ENCODE assay signal across 8 cellular contexts in the genomic region with DNA sequence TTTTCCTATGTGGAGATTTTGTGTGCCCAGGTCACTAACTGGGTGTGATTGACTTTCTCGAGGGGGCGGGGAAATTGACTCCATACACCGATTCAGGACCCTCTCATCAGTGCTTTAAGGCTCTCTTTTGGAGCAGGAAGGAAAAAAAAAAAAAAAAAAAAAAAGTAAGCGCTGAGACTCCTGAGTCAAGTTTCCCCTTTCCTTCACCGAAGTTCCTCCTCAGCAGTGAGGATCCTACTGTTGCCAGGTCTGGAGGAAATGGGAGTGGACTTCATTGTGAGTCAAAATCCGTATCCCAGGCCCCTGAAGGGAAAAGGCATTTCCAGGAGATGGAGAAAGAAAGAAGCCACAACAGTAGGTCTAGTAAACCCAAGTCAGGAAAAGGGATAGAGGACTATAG. TPM values are rescaled to one million over a fixed set of nuclear protein-coding genes. Genes with fewer than 3 reads are reported as not detected.
DNase-seq lines count a peak whose midpoint lies in the region; ATAC-seq and TF ChIP-seq lines count a peak whose summit lies in the region.

No MANE protein-coding gene starts in this region.

- no peak for DNase-seq in CD8-positive, alpha-beta T cell
- DNase-seq in NT2/D1 (ENCODE audit: low read depth, low spot score) (peak; percentile 86), endothelial cell (ENCODE audit: low spot score) (peak; percentile 41), neural crest cell (ENCODE audit: low read depth, low spot score) (no peak)

- no peaks in the 10 kb centered on the region for H3K27me3 ChIP-seq in CD8-positive, alpha-beta T cell (ENCODE audit: insufficient read depth, low read length)
- no peaks in the 10 kb centered on the region for H3K27me3 ChIP-seq in NT2/D1 (ENCODE audit: insufficient read depth, insufficient read length)

- H3K4me1 Mint-ChIP-seq in CD8-positive, alpha-beta T cell (ENCODE audit: low read depth), result peaks cover 24% of the 10 kb centered on the region
- H3K4me1 Mint-ChIP-seq in endothelial cell (ENCODE audit: unreplicated experiment) (peaks cover 63% of the 10 kb centered on the region), neural crest cell (peaks cover 52% of the 10 kb centered on the region)

- H3K27ac Mint-ChIP-seq in CD8-positive, alpha-beta T cell, result no peak overlapping the region
- H3K27ac Mint-ChIP-seq in endothelial cell (ENCODE audit: unreplicated experiment) (peak overlapping the region; percentile 96), neural crest cell (ENCODE audit: unreplicated experiment) (no peak overlapping the region)

- H3K4me3 Mint-ChIP-seq in CD8-positive, alpha-beta T cell, result peak overlapping the region; percentile 24
- H3K4me3 Mint-ChIP-seq in endothelial cell (ENCODE audit: unreplicated experiment) (peak overlapping the region; percentile 98), neural crest cell (peak overlapping the region; percentile 98)

- POLR2A ChIA-PET in CD8-positive, alpha-beta T cell (lab: Charles Lee), result no interaction called here

- no peak for ATAC-seq in CD8-positive, alpha-beta T cell
- ATAC-seq in GM21529 (IDR thresholded peaks at IDR 0.05; ENCODE audit: unreplicated experiment) (no peak), HG02884 (IDR thresholded peaks at IDR 0.05; ENCODE audit: unreplicated experiment) (no peak), HG02759 (IDR thresholded peaks at IDR 0.05; ENCODE audit: unreplicated experiment) (no peak), GM21576 (IDR thresholded peaks at IDR 0.05; ENCODE audit: unreplicated experiment) (no peak)

- intact Hi-C loops in CD8-positive, alpha-beta T cell (cut with DNase I, micrococcal nuclease), result loop anchor here (2.0 to 10.0 kb wide), 6 partner anchors 185 to 693 kb away; partner anchors contain the start of genes CCDC91 (in 1 of the 2), FGFR1OP2 (in 1 of the 2), INTS13 (in 1 of the 2) and ITPR2 (in 1 of the 2)

- peak overlapping the region; percentile 89 for H3K9ac ChIP-seq in NT2/D1 (ENCODE audit: insufficient read length, low read depth)

- no peak overlapping the region for H3K4me3 ChIP-seq in CD8-positive, alpha-beta T cell (ENCODE audit: low read depth, low read length)
- peak overlapping the region; percentile 86 for H3K4me3 ChIP-seq in NT2/D1 (ENCODE audit: insufficient read length, low read depth)

- peaks cover 7% of the 10 kb centered on the region for H3K36me3 Mint-ChIP-seq in CD8-positive, alpha-beta T cell
- peaks cover 11% of the 10 kb centered on the region for H3K36me3 Mint-ChIP-seq in endothelial cell (ENCODE audit: low read depth, unreplicated experiment)
- no peaks in the 10 kb centered on the region for H3K36me3 Mint-ChIP-seq in neural crest cell (ENCODE audit: low read depth)

- no peak overlapping the region for H3K27ac ChIP-seq in CD8-positive, alpha-beta T cell (ENCODE audit: low read depth, low read length)

- no peak for TF ChIP-seq CTCF in CD8-positive, alpha-beta T cell (IDR thresholded peaks at IDR 0.05)
- TF ChIP-seq CTCF in endothelial cell (IDR thresholded peaks at IDR 0.05; ENCODE audit: unreplicated experiment) (no peak), neural crest cell (conservative IDR thresholded peaks at IDR 0.05) (no peak)

- no peaks in the 10 kb centered on the region for H3K9me3 Mint-ChIP-seq in CD8-positive, alpha-beta T cell
- no peaks in the 10 kb centered on the region for H3K9me3 Mint-ChIP-seq in endothelial cell (ENCODE audit: unreplicated experiment)
- H3K9me3 Mint-ChIP-seq in neural crest cell, result no peaks in the 10 kb centered on the region

- no peaks in the 10 kb centered on the region for H3K36me3 ChIP-seq in CD8-positive, alpha-beta T cell (ENCODE audit: insufficient read depth, low read length)
- H3K36me3 ChIP-seq in NT2/D1 (ENCODE audit: insufficient read depth, insufficient read length, low read length), result peaks cover 12% of the 10 kb centered on the region

- CTCF ChIA-PET in CD8-positive, alpha-beta T cell (lab: Charles Lee), result no interaction called here

- H3K9me3 ChIP-seq in CD8-positive, alpha-beta T cell (ENCODE audit: low read length), result no peaks in the 10 kb centered on the region
- H3K9me3 ChIP-seq in NT2/D1 (ENCODE audit: insufficient read depth, low read length), result no peaks in the 10 kb centered on the region

- peaks cover 14% of the 10 kb centered on the region for H3K4me1 ChIP-seq in CD8-positive, alpha-beta T cell (ENCODE audit: insufficient read depth, low read length)
- peaks cover 4% of the 10 kb centered on the region for H3K4me1 ChIP-seq in NT2/D1 (ENCODE audit: insufficient read depth, insufficient read length)

- peaks cover 3% of the 10 kb centered on the region for H3K27me3 Mint-ChIP-seq in CD8-positive, alpha-beta T cell (ENCODE audit: low read depth)
- H3K27me3 Mint-ChIP-seq in endothelial cell (ENCODE audit: unreplicated experiment), result peaks cover 11% of the 10 kb centered on the region
- no peaks in the 10 kb centered on the region for H3K27me3 Mint-ChIP-seq in neural crest cell (ENCODE audit: low read depth)

RNA-seq across cellular contexts. Expression of gene PPFIBP1, which starts 1.4 kb away (rescaled TPM):
- 1 to 10 TPM; 1.1 to 1.9 TPM for total RNA-seq in CD8-positive, alpha-beta T cell
- total RNA-seq in endothelial cell (ENCODE audit: unreplicated experiment), result 184 TPM
- 47.5 and 49.2 TPM in 2 replicates for total RNA-seq in neural crest cell

Comparison
In these comparisons a context has a peak if more than half of its experiments do, and no peak if none do; other contexts are left out.
1. DNase-seq: peak in NT2/D1 (single experiment) and endothelial cell (single experiment); none in CD8-positive, alpha-beta T cell (0 of 7) and neural crest cell (single experiment).
2. H3K4me3 Mint-ChIP-seq: peak in every context shown above with its lines; median percentile 98 in endothelial cell; 98 in neural crest cell; 24 in CD8-positive, alpha-beta T cell.
3. RNA of gene PPFIBP1, which starts 1.4 kb away (total RNA-seq): 184 TPM in endothelial cell (single experiment) and 47.5 to 49.2 TPM in neural crest cell; 1.1 to 1.9 TPM in CD8-positive, alpha-beta T cell; every median in the first group is over 10 times any median in the second.